ENCODE assay signal across 17 cellular contexts in genomic region chr18:9855686-9856085, GRCh38. TPM values are rescaled to one million over a fixed set of nuclear protein-coding genes. Genes with fewer than 3 reads are reported as not detected.
A peak's percentile ranks its signal among the peaks of the same experiment; 100 is the strongest.
DNase-seq lines count a peak whose midpoint lies in the region; ATAC-seq and TF ChIP-seq lines count a peak whose summit lies in the region.
"Had no signal": no experiment of that assay in that cellular context is flagged by ENCODE, and none has a peak within 500 bp of the region (broad histone marks: within the 10 kb centered on the region; RNA-seq: fewer than 3 reads in every experiment).

No MANE protein-coding gene starts in this region.

- no peak for ATAC-seq in activated CD4-positive, CD25-positive, alpha-beta regulatory T cell treated with anti-CD3 and anti-CD28 coated beads, Interleukin-2, amount 50 U/mL, for 24 hours
- no peak for ATAC-seq in HG03565 (IDR thresholded peaks at IDR 0.05; ENCODE audit: unreplicated experiment)

- no peak overlapping the region for H3K23ac ChIP-seq in mesenchymal stem cell (ENCODE audit: low read length in 2 of 2)

- H3K18ac ChIP-seq in mesenchymal stem cell (ENCODE audit: low read depth in 1 of 2, low read length in 2 of 2), result peak overlapping the region; percentile 11 to 86

- H3K27me3 ChIP-seq in mesenchymal stem cell (ENCODE audit: control insufficient read depth in 1 of 2, insufficient read depth in 1 of 2, low read length in 2 of 2) (no peaks in the 10 kb centered on the region), stomach smooth muscle (ENCODE audit: control insufficient read depth in 1 of 2, insufficient read depth in 2 of 2, low read length in 2 of 2) (no peaks in the 10 kb centered on the region)

- H2AK5ac ChIP-seq in mesenchymal stem cell (ENCODE audit: low read length, severe bottlenecking), result no peak overlapping the region

- no peak overlapping the region for H2BK5ac ChIP-seq in mesenchymal stem cell (ENCODE audit: low read depth, low read length, poor library complexity, severe bottlenecking)

- 84% methylated on average over 6 of the region's 8 CpGs for WGBS in mesenchymal stem cell

- no peak overlapping the region for H3K4me2 ChIP-seq in mesenchymal stem cell (ENCODE audit: low read length, poor library complexity, severe bottlenecking)

- peaks cover 2% of the 10 kb centered on the region for H3K4me1 ChIP-seq in mesenchymal stem cell (ENCODE audit: control insufficient read depth, insufficient read depth, low read depth, low read length)
- peaks cover 20% of the 10 kb centered on the region for H3K4me1 ChIP-seq in stomach smooth muscle (ENCODE audit: control insufficient read depth, insufficient read depth, low read length)

- H2BK120ac ChIP-seq in mesenchymal stem cell (ENCODE audit: low read depth, low read length), result peak overlapping the region; percentile 95

- H4K8ac ChIP-seq in mesenchymal stem cell (ENCODE audit: low read length), result peak overlapping the region; percentile 75

- no peaks in the 10 kb centered on the region for H3K79me1 ChIP-seq in mesenchymal stem cell (replicated peaks; ENCODE audit: low read length, poor library complexity, severe bottlenecking)

- no peak for TF ChIP-seq CTCF in coronary artery (IDR thresholded peaks at IDR 0.05)

- H3K9ac ChIP-seq in mesenchymal stem cell (ENCODE audit: low read length) (no peak overlapping the region), stomach smooth muscle (ENCODE audit: low read length in 2 of 2) (peak overlapping the region; percentile 58 to 69)

- H3K36me3 ChIP-seq in mesenchymal stem cell (ENCODE audit: control insufficient read depth in 1 of 2, insufficient read depth in 2 of 2, low read depth in 1 of 2, low read length in 2 of 2), result peaks cover 0 to 23% of the 10 kb centered on the region in 2 experiments
- peaks cover 0 to 11% of the 10 kb centered on the region in 2 donors for H3K36me3 ChIP-seq in stomach smooth muscle (ENCODE audit: control insufficient read depth in 2 of 2, insufficient read depth in 2 of 2, low read length in 2 of 2)

- H4K91ac ChIP-seq in mesenchymal stem cell (ENCODE audit: low read length), result peak overlapping the region; percentile 96

- H3K27ac ChIP-seq in coronary artery, result peak overlapping the region; percentile 55 to 78
- H3K27ac ChIP-seq in mesenchymal stem cell (ENCODE audit: low read length, poor library complexity, severe bottlenecking), result no peak overlapping the region
- peak overlapping the region; percentile 98 for H3K27ac ChIP-seq in stomach smooth muscle (ENCODE audit: low read length)
- H3K27ac ChIP-seq: epithelial cell of prostate had no signal

- peak overlapping the region; percentile 9 to 77 for H3K4ac ChIP-seq in mesenchymal stem cell (ENCODE audit: low read depth in 1 of 2, low read length in 2 of 2)

- DNase-seq in Caki2 (ENCODE audit: low read depth), result peak; percentile 55
- no peak for DNase-seq in coronary artery (ENCODE audit: low spot score)
- DNase-seq in mesenchymal stem cell, result peak; percentile 54
- no peak for DNase-seq in 8988T
- no peak for DNase-seq in mucosa of gallbladder (ENCODE audit: low spot score)
- DNase-seq: activated naive CD4-positive, alpha-beta T cell treated with Interleukin-2 at 50 U/mL for 16 hours; hypothalamus; NCI-H1105; NCI-H345; stimulated activated CD4-positive, alpha-beta T cell treated with anti-CD3 and anti-CD28 coated beads, Interleukin-2, amount 100 ng/mL, for 24 hours had no signal

- H2BK15ac ChIP-seq in mesenchymal stem cell (ENCODE audit: low read depth, poor library complexity, severe bottlenecking), result no peak overlapping the region

- H3K9me3 ChIP-seq in mesenchymal stem cell (ENCODE audit: control insufficient read depth, low read length) (no peaks in the 10 kb centered on the region), stomach smooth muscle (ENCODE audit: control insufficient read depth in 2 of 2, low read length in 2 of 2) (no peaks in the 10 kb centered on the region)

- H2BK12ac ChIP-seq in mesenchymal stem cell (ENCODE audit: low read length in 2 of 2), result peak overlapping the region; percentile 12 to 93

- H3K14ac ChIP-seq in mesenchymal stem cell (ENCODE audit: low read length in 2 of 2), result no peak overlapping the region

- no peak overlapping the region for H2AFZ ChIP-seq in mesenchymal stem cell (ENCODE audit: low read depth, low read length)

- H3K4me3 ChIP-seq in coronary artery (no peak overlapping the region), mesenchymal stem cell (ENCODE audit: insufficient read depth in 1 of 2, low read depth in 1 of 2, low read length in 2 of 2) (no peak overlapping the region), stomach smooth muscle (ENCODE audit: low read length in 2 of 2) (peak overlapping the region; percentile 47 to 54)

- in situ Hi-C loops in Caki2 (cut with HindIII; ENCODE audit: low pct_unique_long_range_greater_than_20kb, low sequenced_read_pairs), result no loop called here

RNA-seq across cellular contexts. Expression of gene TXNDC2, which starts 30.1 kb away (rescaled TPM):
- total RNA-seq in Caki2 (2014; rRNA removed; shearing (Covaris generic); ENCODE audit: low replicate concordance), result 0.23 TPM in 1 of 2 replicates, not detected in the other
- 0.15 TPM for polyA plus RNA-seq in mesenchymal stem cell (2013, experiment 1 of 2)
- 0.26 TPM for polyA plus RNA-seq in mesenchymal stem cell (2013, experiment 2 of 2)
- total RNA-seq in mucosa of gallbladder, result not detected
- total RNA-seq: activated CD8-positive, alpha-beta memory T cell treated with anti-CD3 and anti-CD28 coated beads for 36 hours; progenitor cell of endocrine pancreas had no signal
- polyA plus RNA-seq: IgD-negative memory B cell had no signal

RNA-seq across cellular contexts. Expression of gene VAPA, which starts 58.1 kb away (rescaled TPM):
- 341 and 399 TPM in 2 replicates for total RNA-seq in Caki2 (2014; rRNA removed; shearing (Covaris generic); ENCODE audit: low replicate concordance)
- polyA plus RNA-seq in mesenchymal stem cell (2013, experiment 1 of 2), result 185 TPM
- polyA plus RNA-seq in mesenchymal stem cell (2013, experiment 2 of 2), result 192 TPM
- 213 TPM for total RNA-seq in mucosa of gallbladder

Comparison
In these comparisons a context has a peak if more than half of its experiments do, and no peak if none do; other contexts are left out.
1. DNase-seq: peak in Caki2 (single experiment) and mesenchymal stem cell (single experiment); none in coronary artery (single experiment), 8988T (single experiment) and mucosa of gallbladder (single experiment).
2. H3K4me3 ChIP-seq: peak in stomach smooth muscle (2 of 2); none in coronary artery (single experiment) and mesenchymal stem cell (0 of 2).